ENCODE assay signal across 8 cellular contexts in genomic region chr7:5426226-5426475, GRCh38. TPM values are rescaled to one million over a fixed set of nuclear protein-coding genes. Genes with fewer than 3 reads are reported as not detected.
DNase-seq lines count a peak whose midpoint lies in the region; ATAC-seq and TF ChIP-seq lines count a peak whose summit lies in the region.

No MANE protein-coding gene starts in this region.

- H3K4me3 ChIP-seq in NB4 (ENCODE audit: low read depth, low read length) (peak overlapping the region; percentile 78), endocrine pancreas (ENCODE audit: control insufficient read depth, insufficient read depth, low read length) (peak overlapping the region; percentile 72), neuronal stem cell (ENCODE audit: low read length in 2 of 2) (peak overlapping the region; percentile 93)

- H3K27me3 ChIP-seq in endocrine pancreas (ENCODE audit: control insufficient read depth, insufficient read depth, low read length) = no peaks in the 10 kb centered on the region
- H3K27me3 ChIP-seq in neuronal stem cell (ENCODE audit: control insufficient read depth in 3 of 3, insufficient read depth in 3 of 3, low read depth in 1 of 3, low read length in 3 of 3) = peaks cover 0 to 25% (median 9%) of the 10 kb centered on the region in 3 experiments

- H4K91ac ChIP-seq in neuronal stem cell (ENCODE audit: low read depth, low read length, poor library complexity) = peak overlapping the region; percentile 99

- H2AFZ ChIP-seq in neuronal stem cell (ENCODE audit: low read length) = no peak overlapping the region

- H3K79me1 ChIP-seq in neuronal stem cell (ENCODE audit: low read depth, low read length) = peaks cover 28% of the 10 kb centered on the region

- peak overlapping the region; percentile 43 for H4K8ac ChIP-seq in neuronal stem cell (ENCODE audit: low read depth, low read length)

- peak overlapping the region; percentile 97 for H3K4me2 ChIP-seq in neuronal stem cell (ENCODE audit: insufficient read depth, low read length, poor library complexity, severe bottlenecking)

- DNase-seq in DMS114 treated with DMSO at 0.1 percent for 48 hours (lab: John Stamatoyannopoulos, UW; ENCODE audit: unreplicated experiment) (peak; percentile 64), NB4 (ENCODE audit: low read depth) (no peak), neuronal stem cell (ENCODE audit: low spot score) (no peak), medulla oblongata (ENCODE audit: extremely low spot score) (no peak), COLO829 (ENCODE audit: low spot score) (no peak)

- peak overlapping the region; percentile 87 for H2BK120ac ChIP-seq in neuronal stem cell (ENCODE audit: low read depth, low read length)

- no CpG with 5 or more reads among the region's 13 CpGs for WGBS in neuronal stem cell (ENCODE audit: extremely low coverage in 2 of 2, insufficient read length in 2 of 2, insufficient replicate concordance in 1 of 2), 2 donors

- TF ChIP-seq CTCF in NB4 (IDR thresholded peaks at IDR 0.05; ENCODE audit: low read depth, low read length) = no peak

- H2BK12ac ChIP-seq in neuronal stem cell (ENCODE audit: low read length) = no peak overlapping the region

- peak overlapping the region; percentile 100 for H3K4ac ChIP-seq in neuronal stem cell (ENCODE audit: low read length)

- no peak for TF ChIP-seq POLR2A in NB4 (IDR thresholded peaks at IDR 0.05; ENCODE audit: extremely low read depth, insufficient read length)

- no peak for ATAC-seq in HG02759 (IDR thresholded peaks at IDR 0.05; ENCODE audit: unreplicated experiment)
- no peak for ATAC-seq in HG03460 (IDR thresholded peaks at IDR 0.05; ENCODE audit: unreplicated experiment)

- H3K9me3 ChIP-seq in endocrine pancreas (ENCODE audit: control insufficient read depth, low read length) (no peaks in the 10 kb centered on the region), neuronal stem cell (replicated peaks in 1 of 2; ENCODE audit: control insufficient read depth in 2 of 2, insufficient read depth in 1 of 2, low read depth in 1 of 2, low read length in 2 of 2) (no peaks in the 10 kb centered on the region)

- peak overlapping the region; percentile 99 for H3K14ac ChIP-seq in neuronal stem cell (ENCODE audit: low read length)

- peak overlapping the region; percentile 97 for H2BK5ac ChIP-seq in neuronal stem cell (ENCODE audit: low read length)

- H3K23ac ChIP-seq in neuronal stem cell (ENCODE audit: low read depth, low read length, poor library complexity) = peak overlapping the region; percentile 98

- no peaks in the 10 kb centered on the region for H3K4me1 ChIP-seq in endocrine pancreas (ENCODE audit: control insufficient read depth, insufficient read depth, low read length)
- peaks cover 12 to 20% of the 10 kb centered on the region in 2 donors for H3K4me1 ChIP-seq in neuronal stem cell (ENCODE audit: control insufficient read depth in 2 of 2, insufficient read depth in 1 of 2, low read depth in 1 of 2, low read length in 2 of 2)

- H2AK5ac ChIP-seq in neuronal stem cell (ENCODE audit: low read depth, low read length) = peak overlapping the region; percentile 99

- H2BK15ac ChIP-seq in neuronal stem cell (ENCODE audit: low read length) = peak overlapping the region; percentile 85

- H3K18ac ChIP-seq in neuronal stem cell (ENCODE audit: low read length) = peak overlapping the region; percentile 100

- H3K27ac ChIP-seq in neuronal stem cell (replicated peaks; ENCODE audit: low read length) = peak overlapping the region; percentile 97

- no peaks in the 10 kb centered on the region for H3K36me3 ChIP-seq in endocrine pancreas (ENCODE audit: control insufficient read depth, insufficient read depth, low read length)
- H3K36me3 ChIP-seq in neuronal stem cell (replicated peaks in 1 of 2; ENCODE audit: control insufficient read depth in 2 of 2, insufficient read depth in 2 of 2, low read length in 2 of 2) = peaks cover 0 to 5% of the 10 kb centered on the region in 2 donors

- peak overlapping the region; percentile 82 for H3K9ac ChIP-seq in endocrine pancreas (ENCODE audit: control insufficient read depth, insufficient read depth, low read length)
- peak overlapping the region; percentile 99 for H3K9ac ChIP-seq in neuronal stem cell (ENCODE audit: low read depth, low read length, poor library complexity)

RNA-seq across cellular contexts. Expression of gene TNRC18, which starts 2.5 kb away (rescaled TPM):
- 33.6 TPM for polyA plus RNA-seq in neuronal stem cell (2013, experiment 1 of 2)
- polyA plus RNA-seq in neuronal stem cell (2013, experiment 2 of 2) = 37.1 TPM
